Comparison of ENCODE assay signal across 18 cellular contexts in genomic region chr12:11482955-11483354, GRCh38.
A peak's percentile ranks its signal among the peaks of the same experiment; 100 is the strongest.
DNase-seq lines count a peak whose midpoint lies in the region; ATAC-seq and TF ChIP-seq lines count a peak whose summit lies in the region.
"Had no signal": no experiment of that assay in that cellular context is flagged by ENCODE, and none has a peak within 500 bp of the region (broad histone marks: within the 10 kb centered on the region; RNA-seq: fewer than 3 reads in every experiment).

No MANE protein-coding gene starts in this region.

- H3K4me3 ChIP-seq in fibroblast of mammary gland (ENCODE audit: control insufficient read depth, low read depth, low read length): no peak overlapping the region
- H3K4me3 ChIP-seq in skeletal muscle cell (ENCODE audit: low read depth, low read length): no peak overlapping the region
- H3K4me3 ChIP-seq: psoas muscle had no signal

- no peak for TF ChIP-seq CTCF in fibroblast of mammary gland (conservative IDR thresholded peaks at IDR 0.05; ENCODE audit: control insufficient read depth, insufficient read depth, low read depth, low read length)

- peak; percentile 21 for DNase-seq in HCEC 1CT
- peak; percentile 83 for DNase-seq in amniotic epithelial cell (ENCODE audit: low read depth)
- DNase-seq in fibroblast of mammary gland (ENCODE audit: low read depth): peak; percentile 48
- peak; percentile 32 for DNase-seq in skeletal muscle cell (ENCODE audit: low read depth)
- DNase-seq in activated CD4-positive, CD25-positive, alpha-beta regulatory T cell treated with anti-CD3 and anti-CD28 coated beads, Interleukin-2, amount 50 U/mL, for 72 hours: no peak
- no peak for DNase-seq in UCSD-AML1 (lab: John Stamatoyannopoulos, UW; ENCODE audit: unreplicated experiment)
- DNase-seq: activated CD8-positive, alpha-beta T cell treated with anti-CD3 and anti-CD28 coated beads for 36 hours; anterior cingulate cortex; BE2C; DMS 273 treated with DMSO at 0.1 percent for 48 hours; naive B cell; NCI-H1694 treated with DMSO at 0.1 percent for 48 hours; NCI-H510A; OCI-M1; psoas muscle had no signal

- ATAC-seq in HG03378 (IDR thresholded peaks at IDR 0.05; ENCODE audit: unreplicated experiment): no peak
- no peak for ATAC-seq in HG02885 (IDR thresholded peaks at IDR 0.05; ENCODE audit: poor library complexity, unreplicated experiment)
- ATAC-seq: activated CD8-positive, alpha-beta T cell treated with anti-CD3 and anti-CD28 coated beads for 36 hours; foreskin keratinocyte; psoas muscle had no signal

Comparison
In these comparisons a context has a peak if more than half of its experiments do, and no peak if none do; other contexts are left out.
1. DNase-seq: peak in HCEC 1CT (single experiment), amniotic epithelial cell (single experiment), fibroblast of mammary gland (single experiment) and skeletal muscle cell (single experiment); none in activated CD4-positive, CD25-positive, alpha-beta regulatory T cell treated with anti-CD3 and anti-CD28 coated beads, Interleukin-2, amount 50 U/mL, for 72 hours (single experiment) and UCSD-AML1 (single experiment).